ENCODE assay signal across 1 cellular context in genomic region chr11:46723359-46723680, GRCh38.
TF ChIP-seq lines count a peak whose summit lies in the region.

No MANE protein-coding gene starts in this region.

TF ChIP-seq in GM23338, 12 proteins besides CTCF, POLR2A, EP300 and RAD21:
- TF ChIP-seq STAT1 (IDR thresholded peaks at IDR 0.05; ENCODE audit: unreplicated experiment) (no peak), POLR2AphosphoS5 (IDR thresholded peaks at IDR 0.05; ENCODE audit: low read depth) (no peak), NANOG (IDR thresholded peaks at IDR 0.05; ENCODE audit: borderline replicate concordance) (no peak), EZH2 (IDR thresholded peaks at IDR 0.05; ENCODE audit: low read depth, unreplicated experiment) (no peak), CREB1 (CRISPR knock-in tag; IDR thresholded peaks at IDR 0.05; ENCODE audit: low read depth) (no peak), ZNF462 (CRISPR knock-in tag; IDR thresholded peaks at IDR 0.05) (no peak), ZNF114 (CRISPR knock-in tag; IDR thresholded peaks at IDR 0.05) (no peak), ZNF331 (CRISPR knock-in tag; IDR thresholded peaks at IDR 0.05; ENCODE audit: low read depth) (no peak), ETS1 (IDR thresholded peaks at IDR 0.05) (no peak), EZH2phosphoT487 (IDR thresholded peaks at IDR 0.05; ENCODE audit: unreplicated experiment) (no peak)
